ENCODE assay signal across 7 cellular contexts in genomic region chr19:19781791-19782190, GRCh38. TPM values are rescaled to one million over a fixed set of nuclear protein-coding genes. Genes with fewer than 3 reads are reported as not detected.
DNase-seq lines count a peak whose midpoint lies in the region; ATAC-seq lines count a peak whose summit lies in the region.
"Not testable (repeated sequence)": the region's sequence is repeated elsewhere in the genome, so short reads cannot be mapped to it uniquely, and the experiment has no call there.

No MANE protein-coding gene starts in this region.

- H3K4me3 ChIP-seq in SJCRH30, result not testable (repeated sequence)

- not testable (repeated sequence) for H3K27me3 Mint-ChIP-seq in activated naive CD8-positive, alpha-beta T cell treated with anti-CD3 and anti-CD28 coated beads, Interleukin-2, amount 50 U/mL, for 24 hours

- H3K4me3 Mint-ChIP-seq in activated naive CD8-positive, alpha-beta T cell treated with anti-CD3 and anti-CD28 coated beads, Interleukin-2, amount 50 U/mL, for 24 hours, result not testable (repeated sequence)

- H3K4me1 ChIP-seq in SJCRH30, result not testable (repeated sequence)

- H3K36me3 ChIP-seq in SJCRH30, result peaks cover 13% of the 10 kb centered on the region

- H3K36me3 Mint-ChIP-seq in activated naive CD8-positive, alpha-beta T cell treated with anti-CD3 and anti-CD28 coated beads, Interleukin-2, amount 50 U/mL, for 24 hours (ENCODE audit: low read depth), result peaks cover 86% of the 10 kb centered on the region

- peaks cover 75% of the 10 kb centered on the region for H3K4me1 Mint-ChIP-seq in activated naive CD8-positive, alpha-beta T cell treated with anti-CD3 and anti-CD28 coated beads, Interleukin-2, amount 50 U/mL, for 24 hours

- peak overlapping the region; percentile 91 for H3K27ac Mint-ChIP-seq in activated naive CD8-positive, alpha-beta T cell treated with anti-CD3 and anti-CD28 coated beads, Interleukin-2, amount 50 U/mL, for 24 hours

- ATAC-seq in activated naive CD8-positive, alpha-beta T cell treated with anti-CD3 and anti-CD28 coated beads, Interleukin-2, amount 50 U/mL, for 24 hours, result not testable (repeated sequence)

- H3K27ac ChIP-seq in SJCRH30, result not testable (repeated sequence)

- H3K27me3 ChIP-seq in SJCRH30, result not testable (repeated sequence)

- H3K9me3 Mint-ChIP-seq in activated naive CD8-positive, alpha-beta T cell treated with anti-CD3 and anti-CD28 coated beads, Interleukin-2, amount 50 U/mL, for 24 hours, result peaks cover 50% of the 10 kb centered on the region

- peaks cover 14% of the 10 kb centered on the region for H3K9me3 ChIP-seq in SJCRH30 (replicated peaks)

- DNase-seq in DMS53 (lab: John Stamatoyannopoulos, UW) (peak; percentile 81), NCI-H1105 (lab: John Stamatoyannopoulos, UW) (peak; percentile 89), NCI-H2107 (lab: John Stamatoyannopoulos, UW) (peak; percentile 68), NCI-H524 (lab: John Stamatoyannopoulos, UW) (peak; percentile 3 to 59), SJCRH30 (peak; percentile 16 to 35), kidney tubule cell (ENCODE audit: low spot score) (peak; percentile 7)
- DNase-seq in activated naive CD8-positive, alpha-beta T cell treated with anti-CD3 and anti-CD28 coated beads, Interleukin-2, amount 50 U/mL, for 24 hours, result not testable (repeated sequence)

RNA-seq across cellular contexts. Expression of gene ZNF506, which starts 39.8 kb away (rescaled TPM):
- 23.6 and 31.6 TPM in 2 replicates for total RNA-seq in SJCRH30 (2014; rRNA removed; shearing (Covaris generic))

RNA-seq across cellular contexts. Expression of gene ZNF14, which starts 48.9 kb away (rescaled TPM):
- total RNA-seq in SJCRH30 (2014; rRNA removed; shearing (Covaris generic)), result 7.8 and 7.9 TPM in 2 replicates
